ENCODE assay signal across 8 cellular contexts in the genomic region with DNA sequence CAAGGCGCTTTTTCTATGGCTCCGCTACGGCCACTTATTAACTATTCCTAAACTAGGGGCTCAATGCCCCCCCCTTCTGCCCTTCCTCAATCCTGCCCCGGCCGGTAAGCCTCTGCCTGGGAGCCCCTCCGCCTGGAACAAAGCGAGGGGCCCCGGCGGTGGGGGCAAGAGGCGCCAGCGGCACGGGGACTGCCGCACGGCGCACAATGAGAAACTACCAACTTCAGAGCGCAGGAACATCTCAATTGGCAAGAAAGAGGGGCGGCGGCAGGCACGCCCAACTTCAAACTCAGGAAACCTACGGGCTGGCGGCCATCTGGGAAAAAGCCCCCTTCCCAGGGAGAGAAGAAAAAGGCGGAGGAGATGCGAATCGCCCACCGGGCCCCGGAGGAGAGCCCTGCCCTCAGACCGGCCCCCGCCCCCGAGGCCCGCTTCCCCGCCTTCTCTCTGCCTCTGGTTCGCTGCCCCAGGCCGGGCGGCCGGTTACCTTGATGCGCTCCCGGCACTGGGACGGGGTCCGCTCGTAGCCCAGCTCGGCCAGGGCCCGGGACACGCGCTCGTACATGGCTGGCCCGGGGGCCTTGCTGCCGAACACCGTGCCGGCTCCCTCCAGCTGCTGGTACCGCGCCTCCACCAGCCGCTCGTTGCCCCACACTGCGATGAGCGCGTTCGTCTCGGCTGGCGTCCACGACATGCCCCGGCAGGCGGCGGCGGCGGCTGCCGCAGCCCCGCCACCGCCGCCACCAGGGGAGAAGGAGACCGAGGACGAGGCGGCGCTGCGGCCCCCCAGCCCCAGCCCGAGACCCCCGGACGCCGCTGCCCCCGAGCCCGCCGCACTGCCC. TPM values are rescaled to one million over a fixed set of nuclear protein-coding genes. Genes with fewer than 3 reads are reported as not detected.
DNase-seq lines count a peak whose midpoint lies in the region; ATAC-seq and TF ChIP-seq lines count a peak whose summit lies in the region.

No MANE protein-coding gene starts in this region.

- peak overlapping the region; percentile 94 for H3K9ac ChIP-seq in mucosa of stomach (ENCODE audit: low read length)

- H3K27me3 ChIP-seq in mucosa of stomach (ENCODE audit: control insufficient read depth, insufficient read depth, low read length): no peaks in the 10 kb centered on the region

- H3K36me3 ChIP-seq in mucosa of stomach (ENCODE audit: control insufficient read depth, insufficient read depth, low read length): no peaks in the 10 kb centered on the region

- no peaks in the 10 kb centered on the region for H3K36me3 Mint-ChIP-seq in activated CD8-positive, alpha-beta memory T cell treated with anti-CD3 and anti-CD28 coated beads, Interleukin-2, amount 10 ng/mL, durations not matched to agents 7 days and 5 days
- no peaks in the 10 kb centered on the region for H3K36me3 Mint-ChIP-seq in endothelial cell (ENCODE audit: low read depth, unreplicated experiment)
- H3K36me3 Mint-ChIP-seq in stimulated activated naive CD8-positive, alpha-beta T cell treated with anti-CD3 and anti-CD28 coated beads, Interleukin-15, Interleukin-2, amounts not matched to agents 100 ng/mL and 50 ng/mL, for 24 hours (ENCODE audit: low read depth): no peaks in the 10 kb centered on the region

- H3K27ac Mint-ChIP-seq in activated CD8-positive, alpha-beta memory T cell treated with anti-CD3 and anti-CD28 coated beads, Interleukin-2, amount 10 ng/mL, durations not matched to agents 7 days and 5 days: peak overlapping the region; percentile 90
- H3K27ac Mint-ChIP-seq in endothelial cell (ENCODE audit: unreplicated experiment): peak overlapping the region; percentile 88
- peak overlapping the region; percentile 74 for H3K27ac Mint-ChIP-seq in stimulated activated naive CD8-positive, alpha-beta T cell treated with anti-CD3 and anti-CD28 coated beads, Interleukin-15, Interleukin-2, amounts not matched to agents 100 ng/mL and 50 ng/mL, for 24 hours

- no peaks in the 10 kb centered on the region for H3K9me3 Mint-ChIP-seq in activated CD8-positive, alpha-beta memory T cell treated with anti-CD3 and anti-CD28 coated beads, Interleukin-2, amount 10 ng/mL, durations not matched to agents 7 days and 5 days (ENCODE audit: low read depth)
- no peaks in the 10 kb centered on the region for H3K9me3 Mint-ChIP-seq in endothelial cell (ENCODE audit: unreplicated experiment)
- H3K9me3 Mint-ChIP-seq in stimulated activated naive CD8-positive, alpha-beta T cell treated with anti-CD3 and anti-CD28 coated beads, Interleukin-15, Interleukin-2, amounts not matched to agents 100 ng/mL and 50 ng/mL, for 24 hours: no peaks in the 10 kb centered on the region

- TF ChIP-seq CTCF in GM12875 (IDR thresholded peaks at IDR 0.05; ENCODE audit: borderline replicate concordance, insufficient read depth, low read depth, low read length) (no peak), NB4 (IDR thresholded peaks at IDR 0.05; ENCODE audit: low read depth, low read length) (no peak), endothelial cell (IDR thresholded peaks at IDR 0.05; ENCODE audit: unreplicated experiment) (no peak)

- no peaks in the 10 kb centered on the region for H3K9me3 ChIP-seq in mucosa of stomach (ENCODE audit: control insufficient read depth, low read length)

- peaks cover 25% of the 10 kb centered on the region for H3K4me1 Mint-ChIP-seq in activated CD8-positive, alpha-beta memory T cell treated with anti-CD3 and anti-CD28 coated beads, Interleukin-2, amount 10 ng/mL, durations not matched to agents 7 days and 5 days
- peaks cover 28% of the 10 kb centered on the region for H3K4me1 Mint-ChIP-seq in endothelial cell (ENCODE audit: unreplicated experiment)
- H3K4me1 Mint-ChIP-seq in stimulated activated naive CD8-positive, alpha-beta T cell treated with anti-CD3 and anti-CD28 coated beads, Interleukin-15, Interleukin-2, amounts not matched to agents 100 ng/mL and 50 ng/mL, for 24 hours (ENCODE audit: low read depth): peaks cover 38% of the 10 kb centered on the region

- TF ChIP-seq POLR2A in NB4 (IDR thresholded peaks at IDR 0.05; ENCODE audit: extremely low read depth, insufficient read length): no peak

- ATAC-seq in activated CD8-positive, alpha-beta memory T cell treated with anti-CD3 and anti-CD28 coated beads, Interleukin-2, amount 10 ng/mL, durations not matched to agents 7 days and 5 days: peak; percentile 69

- peak overlapping the region; percentile 82 for H3K4me3 Mint-ChIP-seq in activated CD8-positive, alpha-beta memory T cell treated with anti-CD3 and anti-CD28 coated beads, Interleukin-2, amount 10 ng/mL, durations not matched to agents 7 days and 5 days
- peak overlapping the region; percentile 92 for H3K4me3 Mint-ChIP-seq in endothelial cell (ENCODE audit: unreplicated experiment)
- H3K4me3 Mint-ChIP-seq in stimulated activated naive CD8-positive, alpha-beta T cell treated with anti-CD3 and anti-CD28 coated beads, Interleukin-15, Interleukin-2, amounts not matched to agents 100 ng/mL and 50 ng/mL, for 24 hours: peak overlapping the region; percentile 89

- DNase-seq in HCEC 1CT (peak; percentile 37), NB4 (ENCODE audit: low read depth) (peak; percentile 65), endothelial cell (ENCODE audit: low spot score) (peak; percentile 57), occipital lobe (lab: John Stamatoyannopoulos, UW) (no peak)
- peak; percentile 61 for DNase-seq in activated CD8-positive, alpha-beta memory T cell treated with anti-CD3 and anti-CD28 coated beads, Interleukin-2, amount 10 ng/mL, durations not matched to agents 7 days and 5 days

- CTCF ChIA-PET in activated CD8-positive, alpha-beta memory T cell treated with anti-CD3 and anti-CD28 coated beads, Interleukin-2, amount 10 ng/mL, durations not matched to agents 7 days and 5 days (lab: Charles Lee): interaction anchor here (0.7 to 15.2 kb wide), 10 partner anchors 9 to 151 kb away, joined by 3 to 216 read pairs (median 5); a partner anchor contains a TSS

- H3K4me1 ChIP-seq in mucosa of stomach (ENCODE audit: control insufficient read depth, insufficient read depth, low read length): peaks cover 9% of the 10 kb centered on the region

- H3K27me3 Mint-ChIP-seq in activated CD8-positive, alpha-beta memory T cell treated with anti-CD3 and anti-CD28 coated beads, Interleukin-2, amount 10 ng/mL, durations not matched to agents 7 days and 5 days: peaks cover 2% of the 10 kb centered on the region
- H3K27me3 Mint-ChIP-seq in endothelial cell (ENCODE audit: unreplicated experiment): peaks cover 7% of the 10 kb centered on the region
- no peaks in the 10 kb centered on the region for H3K27me3 Mint-ChIP-seq in stimulated activated naive CD8-positive, alpha-beta T cell treated with anti-CD3 and anti-CD28 coated beads, Interleukin-15, Interleukin-2, amounts not matched to agents 100 ng/mL and 50 ng/mL, for 24 hours

- H3K4me3 ChIP-seq in GM12875 (ENCODE audit: low read depth, low read length) (peak overlapping the region; percentile 98), NB4 (ENCODE audit: low read depth, low read length) (peak overlapping the region; percentile 69), mucosa of stomach (ENCODE audit: low read length) (peak overlapping the region; percentile 81)

RNA-seq across cellular contexts. Expression of a gene that starts 0.6 kb away (rescaled TPM):
- total RNA-seq in activated CD8-positive, alpha-beta memory T cell treated with anti-CD3 and anti-CD28 coated beads, Interleukin-2, amount 10 ng/mL, durations not matched to agents 7 days and 5 days: 10 to 100 TPM in 1 of 2 experiments, 1 to 10 TPM in 1; 8.5 to 10.2 TPM
- total RNA-seq in endothelial cell (ENCODE audit: unreplicated experiment) (32.4 TPM), occipital lobe (18.9 TPM)

RNA-seq across cellular contexts. Expression of a gene that starts 37.5 kb away (rescaled TPM):
- under 1 TPM; 0.16 to 0.76 TPM for total RNA-seq in activated CD8-positive, alpha-beta memory T cell treated with anti-CD3 and anti-CD28 coated beads, Interleukin-2, amount 10 ng/mL, durations not matched to agents 7 days and 5 days
- total RNA-seq in endothelial cell (ENCODE audit: unreplicated experiment) (490 TPM), occipital lobe (3.7 TPM)

RNA-seq across cellular contexts. Expression of a gene that starts 47.5 kb away (rescaled TPM):
- not detected for total RNA-seq in activated CD8-positive, alpha-beta memory T cell treated with anti-CD3 and anti-CD28 coated beads, Interleukin-2, amount 10 ng/mL, durations not matched to agents 7 days and 5 days
- total RNA-seq in endothelial cell (ENCODE audit: unreplicated experiment) (8.6 TPM), occipital lobe (not detected)

RNA-seq across cellular contexts. Expression of a gene that starts 59.9 kb away (rescaled TPM):
- 1 to 10 TPM; 6.6 TPM for total RNA-seq in activated CD8-positive, alpha-beta memory T cell treated with anti-CD3 and anti-CD28 coated beads, Interleukin-2, amount 10 ng/mL, durations not matched to agents 7 days and 5 days
- total RNA-seq in endothelial cell (ENCODE audit: unreplicated experiment) (17.0 TPM), occipital lobe (2.7 TPM)

Comparison
In these comparisons a context has a peak if more than half of its experiments do, and no peak if none do; other contexts are left out.
1. RNA of a gene that starts 37.5 kb away (total RNA-seq): 490 TPM in endothelial cell (single experiment); 3.7 TPM in occipital lobe (single experiment) and 0.16 to 0.76 TPM in activated CD8-positive, alpha-beta memory T cell treated with anti-CD3 and anti-CD28 coated beads, Interleukin-2, amount 10 ng/mL, durations not matched to agents 7 days and 5 days; every median in the first group is over 100 times any median in the second.
2. Peak in every context shown above with its lines, with median percentiles within 50 percentile points of each other: H3K4me3 ChIP-seq, H3K27ac Mint-ChIP-seq and H3K4me3 Mint-ChIP-seq.